ENCODE assay signal across 1 cellular context in the genomic region with DNA sequence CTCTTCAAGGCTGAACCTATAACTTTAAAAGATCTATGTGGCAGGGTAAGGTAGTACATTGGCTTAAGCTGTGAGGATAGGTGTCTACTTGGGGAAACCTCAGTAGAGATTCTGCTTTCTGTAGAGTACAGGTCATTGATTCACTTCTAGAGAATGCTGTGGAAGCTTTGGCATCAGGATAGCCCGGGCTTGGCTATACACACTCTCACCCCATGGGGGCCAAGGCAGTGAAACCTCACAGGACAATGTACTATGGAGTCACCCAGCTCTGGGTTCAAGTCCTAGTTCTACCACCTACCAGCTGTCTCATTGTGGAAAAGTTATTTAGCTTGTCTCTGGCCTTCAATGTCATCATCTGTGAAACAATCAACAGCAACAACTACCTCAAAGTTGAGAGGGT.
TF ChIP-seq lines count a peak whose summit lies in the region.

No MANE protein-coding gene starts in this region.

TF ChIP-seq in GM23338, 12 proteins besides CTCF, POLR2A, EP300 and RAD21:
- TF ChIP-seq ZNF331 (CRISPR knock-in tag; IDR thresholded peaks at IDR 0.05; ENCODE audit: low read depth) (no peak), STAT1 (IDR thresholded peaks at IDR 0.05; ENCODE audit: unreplicated experiment) (no peak), EZH2phosphoT487 (IDR thresholded peaks at IDR 0.05; ENCODE audit: unreplicated experiment) (no peak), JUNB (IDR thresholded peaks at IDR 0.05; ENCODE audit: unreplicated experiment) (no peak), ZNF114 (CRISPR knock-in tag; IDR thresholded peaks at IDR 0.05) (no peak), NANOG (IDR thresholded peaks at IDR 0.05; ENCODE audit: borderline replicate concordance) (no peak), POLR2AphosphoS5 (IDR thresholded peaks at IDR 0.05; ENCODE audit: low read depth) (no peak)
- TF ChIP-seq, protein P1, sequence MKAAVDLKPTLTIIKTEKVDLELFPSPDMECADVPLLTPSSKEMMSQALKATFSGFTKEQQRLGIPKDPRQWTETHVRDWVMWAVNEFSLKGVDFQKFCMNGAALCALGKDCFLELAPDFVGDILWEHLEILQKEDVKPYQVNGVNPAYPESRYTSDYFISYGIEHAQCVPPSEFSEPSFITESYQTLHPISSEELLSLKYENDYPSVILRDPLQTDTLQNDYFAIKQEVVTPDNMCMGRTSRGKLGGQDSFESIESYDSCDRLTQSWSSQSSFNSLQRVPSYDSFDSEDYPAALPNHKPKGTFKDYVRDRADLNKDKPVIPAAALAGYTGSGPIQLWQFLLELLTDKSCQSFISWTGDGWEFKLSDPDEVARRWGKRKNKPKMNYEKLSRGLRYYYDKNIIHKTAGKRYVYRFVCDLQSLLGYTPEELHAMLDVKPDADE (IDR thresholded peaks at IDR 0.05), result no peak
TF ChIP-seq in GM23338: peak in this region for 0.
